Comparison of ENCODE assay signal across 14 cellular contexts in genomic region chr4:141047228-141047884, GRCh38.
DNase-seq lines count a peak whose midpoint lies in the region; ATAC-seq and TF ChIP-seq lines count a peak whose summit lies in the region.
"Had no signal": no experiment of that assay in that cellular context is flagged by ENCODE, and none has a peak within 500 bp of the region (broad histone marks: within the 10 kb centered on the region; RNA-seq: fewer than 3 reads in every experiment).

No MANE protein-coding gene starts in this region.

- H3K27ac ChIP-seq in SJSA1, result peak overlapping the region; percentile 36; the same call in 1 of the 2 replicates
- H3K27ac ChIP-seq: lower lobe of right lung, right lobe of liver, vagina had no signal

- H3K9me3 ChIP-seq in BE2C, result no peaks in the 10 kb centered on the region
- no peaks in the 10 kb centered on the region for H3K9me3 ChIP-seq in SJSA1 (replicated peaks)
- H3K9me3 ChIP-seq: right lobe of liver, vagina had no signal

- H3K27me3 ChIP-seq in BE2C, result no peaks in the 10 kb centered on the region
- H3K27me3 ChIP-seq in SJSA1 (replicated peaks), result no peaks in the 10 kb centered on the region
- H3K27me3 ChIP-seq: right lobe of liver, vagina had no signal

- ATAC-seq in omental fat pad (ENCODE audit: low FRiP score), result peak; percentile 34
- ATAC-seq in HG02642 (IDR thresholded peaks at IDR 0.05; ENCODE audit: poor library complexity, unreplicated experiment), result no peak
- ATAC-seq: lower lobe of right lung; right lobe of liver; stimulated activated memory B cell treated with anti-CD40 and anti-IgM and Interleukin-4, amounts not matched to agents 10 μg/mL and 1 μg/mL and 100 μg/mL, for 72 hours had no signal

- no peak for TF ChIP-seq CTCF in BE2C (IDR thresholded peaks at IDR 0.05; ENCODE audit: low read depth, low read length)
- TF ChIP-seq CTCF in fibroblast of pulmonary artery (IDR thresholded peaks at IDR 0.05; ENCODE audit: low read length, missing control alignments), result no peak
- TF ChIP-seq CTCF in omental fat pad (IDR thresholded peaks at IDR 0.05), result no peak

- H3K36me3 ChIP-seq in BE2C (no peaks in the 10 kb centered on the region), SJSA1 (no peaks in the 10 kb centered on the region)
- H3K36me3 ChIP-seq: lower lobe of right lung, right lobe of liver, vagina had no signal

- H3K4me3 ChIP-seq in BE2C (ENCODE audit: low read depth, low read length) (no peak overlapping the region), SJSA1 (no peak overlapping the region), fibroblast of pulmonary artery (replicated peaks; ENCODE audit: low read depth, low read length) (no peak overlapping the region)
- H3K4me3 ChIP-seq: lower lobe of right lung, right lobe of liver, vagina had no signal

- H3K4me1 ChIP-seq in BE2C, result peaks cover 15% of the 10 kb centered on the region
- H3K4me1 ChIP-seq in SJSA1 (replicated peaks), result peaks cover 20% of the 10 kb centered on the region
- H3K4me1 ChIP-seq: lower lobe of right lung, right lobe of liver had no signal

- DNase-seq in BE2C (peak; percentile 33), SJSA1 (ENCODE audit: low read depth in 1 of 2, low spot score in 2 of 2) (peak in 1 of 2 experiments; percentile 24), fibroblast of pulmonary artery (ENCODE audit: low read depth) (peak; percentile 46), omental fat pad (ENCODE audit: low spot score) (no peak), ureter (ENCODE audit: low spot score) (no peak), superior temporal gyrus (ENCODE audit: extremely low spot score) (no peak), amygdala (lab: John Stamatoyannopoulos, UW) (no peak)
- DNase-seq: activated gamma-delta T cell treated with Interleukin-2 at 50 U/mL for 16 hours, lower lobe of right lung, NCI-H1092 treated with DMSO at 0.1 percent for 48 hours, right lobe of liver had no signal

Comparison
In these comparisons a context has a peak if more than half of its experiments do, and no peak if none do; other contexts are left out.
1. DNase-seq: peak in BE2C (single experiment) and fibroblast of pulmonary artery (single experiment); none in omental fat pad (single experiment), ureter (single experiment), superior temporal gyrus (single experiment) and amygdala (0 of 56).